In genomic region chr1:229478852-229479251, GRCh38 we compare ENCODE assay signal across 11 cellular contexts. TPM values are rescaled to one million over a fixed set of nuclear protein-coding genes. Genes with fewer than 3 reads are reported as not detected.
A peak's percentile ranks its signal among the peaks of the same experiment; 100 is the strongest.
DNase-seq lines count a peak whose midpoint lies in the region; ATAC-seq and TF ChIP-seq lines count a peak whose summit lies in the region.
"Had no signal": no experiment of that assay in that cellular context is flagged by ENCODE, and none has a peak within 500 bp of the region (broad histone marks: within the 10 kb centered on the region; RNA-seq: fewer than 3 reads in every experiment).

No MANE protein-coding gene starts in this region.

- no peak overlapping the region for H3K4me2 ChIP-seq in hepatocyte

- in situ Hi-C loops in GM13977 (cut with MboI; ENCODE audit: low pct_unique_long_range_greater_than_20kb, low sequenced_read_pairs, unreplicated experiment) = no loop called here

- CTCF ChIA-PET in A673 (lab: Charles Lee) = no interaction called here
- CTCF ChIA-PET in activated CD8-positive, alpha-beta T cell treated with anti-CD3 and anti-CD28 coated beads for 36 hours (lab: Charles Lee) = interaction anchor here (1.3 to 7.0 kb wide), 2 partner anchors 13 to 222 kb away, joined by 3 to 100 read pairs; no protein-coding TSS in a partner anchor

- no peak overlapping the region for H3K4me3 ChIP-seq in A673 (ENCODE audit: low read depth, low read length, poor library complexity, severe bottlenecking)
- no peak overlapping the region for H3K4me3 ChIP-seq in hepatocyte
- H3K4me3 ChIP-seq: GM23248 had no signal

- H2AFZ ChIP-seq in hepatocyte = no peak overlapping the region
- H2AFZ ChIP-seq: GM23248 had no signal

- no peaks in the 10 kb centered on the region for H4K20me1 ChIP-seq in hepatocyte (ENCODE audit: insufficient read depth, poor library complexity, severe bottlenecking)

- peaks cover 42% of the 10 kb centered on the region for H3K36me3 Mint-ChIP-seq in activated CD8-positive, alpha-beta T cell treated with anti-CD3 and anti-CD28 coated beads for 36 hours (ENCODE audit: low read depth)

- H3K9me2 ChIP-seq in hepatocyte (replicated peaks; ENCODE audit: insufficient read depth) = no peaks in the 10 kb centered on the region

- 100% methylated on average over 1 of the region's 1 CpG for WGBS in hepatocyte (ENCODE audit: low lambda C conversion rate, missing lambda C conversion rate)

- BruUV-seq in A673 (replicated peaks; lab: Mats Ljungman, UMichigan) = no TSS peak

- peak; percentile 34 for DNase-seq in GM13977 (ENCODE audit: low spot score)
- DNase-seq in RPMI8226 = peak; percentile 6
- DNase-seq in DMS153 treated with DMSO at 0.1 percent for 48 hours (lab: John Stamatoyannopoulos, UW; ENCODE audit: unreplicated experiment) = no peak
- no peak for DNase-seq in A673 (ENCODE audit: low spot score)
- DNase-seq in activated CD8-positive, alpha-beta T cell treated with anti-CD3 and anti-CD28 coated beads for 36 hours = no peak
- DNase-seq in hepatocyte (ENCODE audit: low spot score) = no peak
- DNase-seq: GM23248; stimulated activated CD4-positive, alpha-beta T cell treated with anti-CD3 and anti-CD28 coated beads, Interleukin-12 subunit alpha, Interleukin-12 subunit beta, amount 100 ng/mL, for 4 hours had no signal

- H3K4me1 ChIP-seq in A673 (ENCODE audit: insufficient read depth, low read length, poor library complexity, severe bottlenecking) (no peaks in the 10 kb centered on the region), hepatocyte (ENCODE audit: insufficient read depth) (no peaks in the 10 kb centered on the region)

- ATAC-seq in GM19468 (IDR thresholded peaks at IDR 0.05; ENCODE audit: extremely low read depth, unreplicated experiment) = peak; percentile 62
- ATAC-seq in HG03066 (IDR thresholded peaks at IDR 0.05; ENCODE audit: low read depth, unreplicated experiment) = peak; percentile 69
- ATAC-seq in activated CD8-positive, alpha-beta T cell treated with anti-CD3 and anti-CD28 coated beads for 36 hours = no peak

- intact Hi-C loops in A673 (cut with micrococcal nuclease; ENCODE audit: unreplicated experiment) = no loop called here
- intact Hi-C loops in activated CD8-positive, alpha-beta T cell treated with anti-CD3 and anti-CD28 coated beads for 36 hours (cut with micrococcal nuclease) = no loop called here

- no peak overlapping the region for H3K27ac Mint-ChIP-seq in activated CD8-positive, alpha-beta T cell treated with anti-CD3 and anti-CD28 coated beads for 36 hours

- TF ChIP-seq CTCF in GM13977 (IDR thresholded peaks at IDR 0.05; ENCODE audit: extremely low read depth, insufficient read depth, missing control alignments) (no peak), A673 (conservative IDR thresholded peaks at IDR 0.05; ENCODE audit: low read depth, low read length) (no peak), hepatocyte (IDR thresholded peaks at IDR 0.05; ENCODE audit: poor library complexity) (no peak)
- TF ChIP-seq CTCF in activated CD8-positive, alpha-beta T cell treated with anti-CD3 and anti-CD28 coated beads for 36 hours (IDR thresholded peaks at IDR 0.05) = no peak

- no peaks in the 10 kb centered on the region for H3K9me3 Mint-ChIP-seq in activated CD8-positive, alpha-beta T cell treated with anti-CD3 and anti-CD28 coated beads for 36 hours

- H3K79me2 ChIP-seq in hepatocyte = peaks cover 4% of the 10 kb centered on the region

- POLR2A ChIA-PET in A673 (lab: Charles Lee; ENCODE audit: low non-redundant PET) = no interaction called here
- POLR2A ChIA-PET in activated CD8-positive, alpha-beta T cell treated with anti-CD3 and anti-CD28 coated beads for 36 hours (lab: Charles Lee) = no interaction called here

- no peak overlapping the region for H3K27ac ChIP-seq in A673 (ENCODE audit: low read depth, low read length, poor library complexity, severe bottlenecking)
- H3K27ac ChIP-seq in hepatocyte = no peak overlapping the region
- H3K27ac ChIP-seq: GM23248 had no signal

- H3K27me3 Mint-ChIP-seq in activated CD8-positive, alpha-beta T cell treated with anti-CD3 and anti-CD28 coated beads for 36 hours = no peaks in the 10 kb centered on the region

- H3K4me3 Mint-ChIP-seq in activated CD8-positive, alpha-beta T cell treated with anti-CD3 and anti-CD28 coated beads for 36 hours = no peak overlapping the region

- peaks cover 9% of the 10 kb centered on the region for H3K4me1 Mint-ChIP-seq in activated CD8-positive, alpha-beta T cell treated with anti-CD3 and anti-CD28 coated beads for 36 hours (ENCODE audit: low read depth)

- H3K27me3 ChIP-seq in A673 (replicated peaks; ENCODE audit: insufficient read depth, low read depth, low read length, poor library complexity) = no peaks in the 10 kb centered on the region
- no peaks in the 10 kb centered on the region for H3K27me3 ChIP-seq in hepatocyte

- H3K9me3 ChIP-seq in A673 (ENCODE audit: low read depth, low read length, poor library complexity, severe bottlenecking) (no peaks in the 10 kb centered on the region), hepatocyte (ENCODE audit: low read depth) (no peaks in the 10 kb centered on the region)

- H3K36me3 ChIP-seq in A673 (ENCODE audit: insufficient read depth, low read length, poor library complexity, severe bottlenecking) (peaks cover 47% of the 10 kb centered on the region), hepatocyte (replicated peaks; ENCODE audit: insufficient read depth, low read depth) (no peaks in the 10 kb centered on the region)

RNA-seq across cellular contexts. Expression of gene NUP133, which starts 29.3 kb away (rescaled TPM):
- total RNA-seq in A673 (2021) = 59.0 and 67.9 TPM in 2 replicates
- total RNA-seq in activated CD8-positive, alpha-beta T cell treated with anti-CD3 and anti-CD28 coated beads for 36 hours = 10 to 100 TPM; 58.9 to 59.7 TPM
- 33.2 and 35.4 TPM in 2 replicates for total RNA-seq in hepatocyte
- 14.9 and 18.8 TPM in 2 replicates for polyA plus RNA-seq in hepatocyte

RNA-seq across cellular contexts. Expression of gene ACTA1, which starts 45.0 kb away (rescaled TPM):
- total RNA-seq in A673 (2021) (not detected in 2 replicates), hepatocyte (0.12 and 0.33 TPM in 2 replicates)
- total RNA-seq in activated CD8-positive, alpha-beta T cell treated with anti-CD3 and anti-CD28 coated beads for 36 hours = not detected
- polyA plus RNA-seq in hepatocyte = 0.28 and 1.0 TPM in 2 replicates
- total RNA-seq: glomerular endothelial cell had no signal
- polyA plus RNA-seq: GM23248 had no signal

Comparison
In these comparisons a context has a peak if more than half of its experiments do, and no peak if none do; other contexts are left out.
1. DNase-seq: peak in GM13977 (single experiment) and RPMI8226 (single experiment); none in DMS153 treated with DMSO at 0.1 percent for 48 hours (single experiment), A673 (single experiment), activated CD8-positive, alpha-beta T cell treated with anti-CD3 and anti-CD28 coated beads for 36 hours (single experiment) and hepatocyte (single experiment).